Comparison of ENCODE assay signal across 1 cellular context in genomic region chr1:229230136-229230892, GRCh38.
TF ChIP-seq lines count a peak whose summit lies in the region.

No MANE protein-coding gene starts in this region.

TF ChIP-seq in HEK293, 187 proteins besides CTCF, POLR2A, EP300 and RAD21 (continued from another document):
- peak; percentile 99 for TF ChIP-seq PRDM10 (tag by site-specific recombination; IDR thresholded peaks at IDR 0.05)
- no peak for TF ChIP-seq ZBTB7A (tag by site-specific recombination; IDR thresholded peaks at IDR 0.05; ENCODE audit: low read depth)
- 0 out of 2 replicates have a peak, but pooled peaks have one; percentile 78 for TF ChIP-seq ZFP37 (tag by site-specific recombination; IDR thresholded peaks at IDR 0.05)
- TF ChIP-seq, protein P1, sequence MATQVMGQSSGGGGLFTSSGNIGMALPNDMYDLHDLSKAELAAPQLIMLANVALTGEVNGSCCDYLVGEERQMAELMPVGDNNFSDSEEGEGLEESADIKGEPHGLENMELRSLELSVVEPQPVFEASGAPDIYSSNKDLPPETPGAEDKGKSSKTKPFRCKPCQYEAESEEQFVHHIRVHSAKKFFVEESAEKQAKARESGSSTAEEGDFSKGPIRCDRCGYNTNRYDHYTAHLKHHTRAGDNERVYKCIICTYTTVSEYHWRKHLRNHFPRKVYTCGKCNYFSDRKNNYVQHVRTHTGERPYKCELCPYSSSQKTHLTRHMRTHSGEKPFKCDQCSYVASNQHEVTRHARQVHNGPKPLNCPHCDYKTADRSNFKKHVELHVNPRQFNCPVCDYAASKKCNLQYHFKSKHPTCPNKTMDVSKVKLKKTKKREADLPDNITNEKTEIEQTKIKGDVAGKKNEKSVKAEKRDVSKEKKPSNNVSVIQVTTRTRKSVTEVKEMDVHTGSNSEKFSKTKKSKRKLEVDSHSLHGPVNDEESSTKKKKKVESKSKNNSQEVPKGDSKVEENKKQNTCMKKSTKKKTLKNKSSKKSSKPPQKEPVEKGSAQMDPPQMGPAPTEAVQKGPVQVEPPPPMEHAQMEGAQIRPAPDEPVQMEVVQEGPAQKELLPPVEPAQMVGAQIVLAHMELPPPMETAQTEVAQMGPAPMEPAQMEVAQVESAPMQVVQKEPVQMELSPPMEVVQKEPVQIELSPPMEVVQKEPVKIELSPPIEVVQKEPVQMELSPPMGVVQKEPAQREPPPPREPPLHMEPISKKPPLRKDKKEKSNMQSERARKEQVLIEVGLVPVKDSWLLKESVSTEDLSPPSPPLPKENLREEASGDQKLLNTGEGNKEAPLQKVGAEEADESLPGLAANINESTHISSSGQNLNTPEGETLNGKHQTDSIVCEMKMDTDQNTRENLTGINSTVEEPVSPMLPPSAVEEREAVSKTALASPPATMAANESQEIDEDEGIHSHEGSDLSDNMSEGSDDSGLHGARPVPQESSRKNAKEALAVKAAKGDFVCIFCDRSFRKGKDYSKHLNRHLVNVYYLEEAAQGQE (tag by site-specific recombination; IDR thresholded peaks at IDR 0.05): no peak
- TF ChIP-seq GFI1B (tag by site-specific recombination; IDR thresholded peaks at IDR 0.05): peak; percentile 79
- no peak for TF ChIP-seq ZNF398 (tag by site-specific recombination; IDR thresholded peaks at IDR 0.05)
- TF ChIP-seq ZSCAN23 (tag by site-specific recombination; IDR thresholded peaks at IDR 0.05): peak; percentile 87; the same call in 1 of the 2 replicates
- no peak; the same call in 1 of the 2 replicates for TF ChIP-seq ZNF677 (tag by site-specific recombination; IDR thresholded peaks at IDR 0.05)
- peak; percentile 69; the same call in 1 of the 2 replicates for TF ChIP-seq ZFP69B (tag by site-specific recombination; IDR thresholded peaks at IDR 0.05)
- TF ChIP-seq ZNF350 (tag by site-specific recombination; IDR thresholded peaks at IDR 0.05): no peak
- no peak for TF ChIP-seq BCL6B (tag by site-specific recombination; IDR thresholded peaks at IDR 0.05)
- TF ChIP-seq ZNF654 (tag by site-specific recombination; IDR thresholded peaks at IDR 0.05; ENCODE audit: low read depth): no peak
- 0 out of 2 replicates have a peak, but pooled peaks have one; percentile 14 for TF ChIP-seq ZNF335 (tag by site-specific recombination; conservative IDR thresholded peaks at IDR 0.05)
- TF ChIP-seq, protein P2, sequence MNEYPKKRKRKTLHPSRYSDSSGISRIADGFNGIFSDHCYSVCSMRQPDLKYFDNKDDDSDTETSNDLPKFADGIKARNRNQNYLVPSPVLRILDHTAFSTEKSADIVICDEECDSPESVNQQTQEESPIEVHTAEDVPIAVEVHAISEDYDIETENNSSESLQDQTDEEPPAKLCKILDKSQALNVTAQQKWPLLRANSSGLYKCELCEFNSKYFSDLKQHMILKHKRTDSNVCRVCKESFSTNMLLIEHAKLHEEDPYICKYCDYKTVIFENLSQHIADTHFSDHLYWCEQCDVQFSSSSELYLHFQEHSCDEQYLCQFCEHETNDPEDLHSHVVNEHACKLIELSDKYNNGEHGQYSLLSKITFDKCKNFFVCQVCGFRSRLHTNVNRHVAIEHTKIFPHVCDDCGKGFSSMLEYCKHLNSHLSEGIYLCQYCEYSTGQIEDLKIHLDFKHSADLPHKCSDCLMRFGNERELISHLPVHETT (tag by site-specific recombination; IDR thresholded peaks at IDR 0.05): peak; percentile 93
- TF ChIP-seq, protein P3, sequence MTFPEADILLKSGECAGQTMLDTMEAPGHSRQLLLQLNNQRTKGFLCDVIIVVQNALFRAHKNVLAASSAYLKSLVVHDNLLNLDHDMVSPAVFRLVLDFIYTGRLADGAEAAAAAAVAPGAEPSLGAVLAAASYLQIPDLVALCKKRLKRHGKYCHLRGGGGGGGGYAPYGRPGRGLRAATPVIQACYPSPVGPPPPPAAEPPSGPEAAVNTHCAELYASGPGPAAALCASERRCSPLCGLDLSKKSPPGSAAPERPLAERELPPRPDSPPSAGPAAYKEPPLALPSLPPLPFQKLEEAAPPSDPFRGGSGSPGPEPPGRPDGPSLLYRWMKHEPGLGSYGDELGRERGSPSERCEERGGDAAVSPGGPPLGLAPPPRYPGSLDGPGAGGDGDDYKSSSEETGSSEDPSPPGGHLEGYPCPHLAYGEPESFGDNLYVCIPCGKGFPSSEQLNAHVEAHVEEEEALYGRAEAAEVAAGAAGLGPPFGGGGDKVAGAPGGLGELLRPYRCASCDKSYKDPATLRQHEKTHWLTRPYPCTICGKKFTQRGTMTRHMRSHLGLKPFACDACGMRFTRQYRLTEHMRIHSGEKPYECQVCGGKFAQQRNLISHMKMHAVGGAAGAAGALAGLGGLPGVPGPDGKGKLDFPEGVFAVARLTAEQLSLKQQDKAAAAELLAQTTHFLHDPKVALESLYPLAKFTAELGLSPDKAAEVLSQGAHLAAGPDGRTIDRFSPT (tag by site-specific recombination; IDR thresholded peaks at IDR 0.05): peak; percentile 92
- no peak for TF ChIP-seq ZFP41 (tag by site-specific recombination; IDR thresholded peaks at IDR 0.05; ENCODE audit: borderline replicate concordance)
- TF ChIP-seq ZNF391 (tag by site-specific recombination; IDR thresholded peaks at IDR 0.05; ENCODE audit: borderline replicate concordance, low read depth): 0 out of 2 replicates have a peak, but pooled peaks have one; percentile 41
- no peak for TF ChIP-seq ZNF26 (tag by site-specific recombination; IDR thresholded peaks at IDR 0.05)
- TF ChIP-seq, protein P4, sequence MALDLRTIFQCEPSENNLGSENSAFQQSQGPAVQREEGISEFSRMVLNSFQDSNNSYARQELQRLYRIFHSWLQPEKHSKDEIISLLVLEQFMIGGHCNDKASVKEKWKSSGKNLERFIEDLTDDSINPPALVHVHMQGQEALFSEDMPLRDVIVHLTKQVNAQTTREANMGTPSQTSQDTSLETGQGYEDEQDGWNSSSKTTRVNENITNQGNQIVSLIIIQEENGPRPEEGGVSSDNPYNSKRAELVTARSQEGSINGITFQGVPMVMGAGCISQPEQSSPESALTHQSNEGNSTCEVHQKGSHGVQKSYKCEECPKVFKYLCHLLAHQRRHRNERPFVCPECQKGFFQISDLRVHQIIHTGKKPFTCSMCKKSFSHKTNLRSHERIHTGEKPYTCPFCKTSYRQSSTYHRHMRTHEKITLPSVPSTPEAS (tag by site-specific recombination; IDR thresholded peaks at IDR 0.05): no peak; the same call in 1 of the 2 replicates
- TF ChIP-seq ZFHX2 (tag by site-specific recombination; conservative IDR thresholded peaks at IDR 0.05): peak; percentile 98
- TF ChIP-seq, protein P5, sequence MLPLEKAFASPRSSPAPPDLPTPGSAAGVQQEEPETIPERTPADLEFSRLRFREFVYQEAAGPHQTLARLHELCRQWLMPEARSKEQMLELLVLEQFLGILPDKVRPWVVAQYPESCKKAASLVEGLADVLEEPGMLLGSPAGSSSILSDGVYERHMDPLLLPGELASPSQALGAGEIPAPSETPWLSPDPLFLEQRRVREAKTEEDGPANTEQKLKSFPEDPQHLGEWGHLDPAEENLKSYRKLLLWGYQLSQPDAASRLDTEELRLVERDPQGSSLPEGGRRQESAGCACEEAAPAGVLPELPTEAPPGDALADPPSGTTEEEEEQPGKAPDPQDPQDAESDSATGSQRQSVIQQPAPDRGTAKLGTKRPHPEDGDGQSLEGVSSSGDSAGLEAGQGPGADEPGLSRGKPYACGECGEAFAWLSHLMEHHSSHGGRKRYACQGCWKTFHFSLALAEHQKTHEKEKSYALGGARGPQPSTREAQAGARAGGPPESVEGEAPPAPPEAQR (tag by site-specific recombination; IDR thresholded peaks at IDR 0.05): no peak
- no peak for TF ChIP-seq ZNF302 (tag by site-specific recombination; IDR thresholded peaks at IDR 0.05; ENCODE audit: low read depth)
- TF ChIP-seq, protein P6, sequence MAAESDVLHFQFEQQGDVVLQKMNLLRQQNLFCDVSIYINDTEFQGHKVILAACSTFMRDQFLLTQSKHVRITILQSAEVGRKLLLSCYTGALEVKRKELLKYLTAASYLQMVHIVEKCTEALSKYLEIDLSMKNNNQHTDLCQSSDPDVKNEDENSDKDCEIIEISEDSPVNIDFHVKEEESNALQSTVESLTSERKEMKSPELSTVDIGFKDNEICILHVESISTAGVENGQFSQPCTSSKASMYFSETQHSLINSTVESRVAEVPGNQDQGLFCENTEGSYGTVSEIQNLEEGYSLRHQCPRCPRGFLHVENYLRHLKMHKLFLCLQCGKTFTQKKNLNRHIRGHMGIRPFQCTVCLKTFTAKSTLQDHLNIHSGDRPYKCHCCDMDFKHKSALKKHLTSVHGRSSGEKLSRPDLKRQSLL (tag by site-specific recombination; IDR thresholded peaks at IDR 0.05): no peak
- TF ChIP-seq ZNF24 (tag by site-specific recombination; IDR thresholded peaks at IDR 0.05): peak; percentile 87
- no peak for TF ChIP-seq ZNF624 (tag by site-specific recombination; IDR thresholded peaks at IDR 0.05)
- peak; percentile 68; the same call in 1 of the 2 replicates for TF ChIP-seq GLI2 (tag by site-specific recombination; IDR thresholded peaks at IDR 0.05; ENCODE audit: borderline replicate concordance, low read depth)
- no peak for TF ChIP-seq ZNF529 (tag by site-specific recombination; IDR thresholded peaks at IDR 0.05; ENCODE audit: insufficient replicate concordance)
